In the genomic region with DNA sequence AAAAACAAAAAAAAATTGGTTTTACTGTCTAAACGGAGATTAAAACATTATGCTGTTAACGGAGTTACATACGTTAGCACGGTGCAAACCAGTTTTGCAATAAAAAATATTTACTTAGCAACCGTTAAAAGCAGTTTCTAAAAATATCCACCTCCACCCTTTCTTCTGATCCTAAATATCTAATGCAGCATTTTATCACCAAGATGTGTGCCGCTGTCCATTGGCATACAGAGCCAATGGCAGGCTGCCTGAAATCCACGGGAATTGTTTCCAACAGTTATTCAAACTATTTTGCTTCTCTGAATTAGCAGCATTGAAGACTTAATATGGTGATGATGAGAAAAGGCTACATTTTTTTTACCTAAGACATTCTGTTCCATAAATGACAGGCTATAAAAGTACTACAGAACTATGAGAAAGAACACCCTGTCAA, we compare ENCODE assay signal across 10 cellular contexts.
A peak's percentile ranks its signal among the peaks of the same experiment; 100 is the strongest.
DNase-seq lines count a peak whose midpoint lies in the region; TF ChIP-seq lines count a peak whose summit lies in the region.
"Had no signal": no experiment of that assay in that cellular context is flagged by ENCODE, and none has a peak within 500 bp of the region (broad histone marks: within the 10 kb centered on the region; RNA-seq: fewer than 3 reads in every experiment).

No MANE protein-coding gene starts in this region.

- H3K27ac ChIP-seq in VCaP: peak overlapping the region; percentile 87

- TF ChIP-seq EP300 in Ishikawa (IDR thresholded peaks at IDR 0.05; ENCODE audit: borderline replicate concordance): no peak

- no peak for TF ChIP-seq RAD21 in Ishikawa (IDR thresholded peaks at IDR 0.05; ENCODE audit: low read depth)

- H3K9ac ChIP-seq in skeletal muscle satellite cell (ENCODE audit: low read depth, low read length): peak overlapping the region; percentile 20

- H3K4me3 ChIP-seq in skeletal muscle satellite cell (ENCODE audit: low read length): no peak overlapping the region

- H3K9me3 ChIP-seq in skeletal muscle satellite cell (replicated peaks; ENCODE audit: low read length): no peaks in the 10 kb centered on the region

- DNase-seq in fibroblast of the conjunctiva (ENCODE audit: low read depth) (peak; percentile 35), SKM-1 (lab: John Stamatoyannopoulos, UW; ENCODE audit: unreplicated experiment) (no peak), COR-L47 (lab: John Stamatoyannopoulos, UW) (no peak), 8988T (no peak)
- no peak for DNase-seq in activated CD4-positive, alpha-beta T cell treated with anti-CD3 and anti-CD28 coated beads, Interleukin-2, amount 50 U/mL, for 4 hours
- DNase-seq: DND-41, NCI-H2081 treated with DMSO at 0.1 percent for 48 hours had no signal

- no peak overlapping the region for H3K4me2 ChIP-seq in skeletal muscle satellite cell (ENCODE audit: low read length)

- TF ChIP-seq CTCF in VCaP (conservative IDR thresholded peaks at IDR 0.05): no peak

- H3K27me3 ChIP-seq in skeletal muscle satellite cell (ENCODE audit: control insufficient read depth, insufficient read depth, low read length): no peaks in the 10 kb centered on the region

- H3K36me3 ChIP-seq in skeletal muscle satellite cell (ENCODE audit: insufficient read depth, low read length): peaks cover 22% of the 10 kb centered on the region

- H3K4me1 ChIP-seq in skeletal muscle satellite cell (ENCODE audit: control insufficient read depth, insufficient read depth, low read length): peaks cover 55% of the 10 kb centered on the region

TF ChIP-seq in Ishikawa, 13 proteins besides CTCF, POLR2A, EP300 and RAD21:
- TF ChIP-seq, protein P1, sequence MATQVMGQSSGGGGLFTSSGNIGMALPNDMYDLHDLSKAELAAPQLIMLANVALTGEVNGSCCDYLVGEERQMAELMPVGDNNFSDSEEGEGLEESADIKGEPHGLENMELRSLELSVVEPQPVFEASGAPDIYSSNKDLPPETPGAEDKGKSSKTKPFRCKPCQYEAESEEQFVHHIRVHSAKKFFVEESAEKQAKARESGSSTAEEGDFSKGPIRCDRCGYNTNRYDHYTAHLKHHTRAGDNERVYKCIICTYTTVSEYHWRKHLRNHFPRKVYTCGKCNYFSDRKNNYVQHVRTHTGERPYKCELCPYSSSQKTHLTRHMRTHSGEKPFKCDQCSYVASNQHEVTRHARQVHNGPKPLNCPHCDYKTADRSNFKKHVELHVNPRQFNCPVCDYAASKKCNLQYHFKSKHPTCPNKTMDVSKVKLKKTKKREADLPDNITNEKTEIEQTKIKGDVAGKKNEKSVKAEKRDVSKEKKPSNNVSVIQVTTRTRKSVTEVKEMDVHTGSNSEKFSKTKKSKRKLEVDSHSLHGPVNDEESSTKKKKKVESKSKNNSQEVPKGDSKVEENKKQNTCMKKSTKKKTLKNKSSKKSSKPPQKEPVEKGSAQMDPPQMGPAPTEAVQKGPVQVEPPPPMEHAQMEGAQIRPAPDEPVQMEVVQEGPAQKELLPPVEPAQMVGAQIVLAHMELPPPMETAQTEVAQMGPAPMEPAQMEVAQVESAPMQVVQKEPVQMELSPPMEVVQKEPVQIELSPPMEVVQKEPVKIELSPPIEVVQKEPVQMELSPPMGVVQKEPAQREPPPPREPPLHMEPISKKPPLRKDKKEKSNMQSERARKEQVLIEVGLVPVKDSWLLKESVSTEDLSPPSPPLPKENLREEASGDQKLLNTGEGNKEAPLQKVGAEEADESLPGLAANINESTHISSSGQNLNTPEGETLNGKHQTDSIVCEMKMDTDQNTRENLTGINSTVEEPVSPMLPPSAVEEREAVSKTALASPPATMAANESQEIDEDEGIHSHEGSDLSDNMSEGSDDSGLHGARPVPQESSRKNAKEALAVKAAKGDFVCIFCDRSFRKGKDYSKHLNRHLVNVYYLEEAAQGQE (IDR thresholded peaks at IDR 0.05; ENCODE audit: low read depth): peak; percentile 18; the same call in 1 of the 2 replicates
- no peak for TF ChIP-seq TAF1 (IDR thresholded peaks at IDR 0.05; ENCODE audit: low read depth)
TF ChIP-seq in Ishikawa: peak in this region for 1.
